ENCODE assay signal across 12 cellular contexts in genomic region chr12:111578276-111578970, GRCh38. TPM values are rescaled to one million over a fixed set of nuclear protein-coding genes. Genes with fewer than 3 reads are reported as not detected.
DNase-seq lines count a peak whose midpoint lies in the region; ATAC-seq, FAIRE-seq and TF ChIP-seq lines count a peak whose summit lies in the region.
"Had no signal": no experiment of that assay in that cellular context is flagged by ENCODE, and none has a peak within 500 bp of the region (broad histone marks: within the 10 kb centered on the region; RNA-seq: fewer than 3 reads in every experiment).

No MANE protein-coding gene starts in this region.

- H3K27ac ChIP-seq in OCI-LY7 (ENCODE audit: low read depth, low read length, poor library complexity, severe bottlenecking), result no peak overlapping the region
- H3K27ac ChIP-seq in endothelial cell of umbilical vein (ENCODE audit: insufficient read depth, low read depth, low read length), result peak overlapping the region; percentile 66
- H3K27ac ChIP-seq: body of pancreas had no signal

- H4K20me1 ChIP-seq in OCI-LY7 (ENCODE audit: insufficient read depth, low read length) (no peaks in the 10 kb centered on the region; the same call in 1 of the 2 replicates), endothelial cell of umbilical vein (replicated peaks; ENCODE audit: control insufficient read depth, extremely low read depth, insufficient read depth, low read length) (peaks cover 7% of the 10 kb centered on the region)

- H3K4me3 Mint-ChIP-seq in activated T-cell treated with anti-CD3 and anti-CD28 coated beads, Interleukin-2, amount 50 U/mL, for 4 hours, result no peak overlapping the region
- H3K4me3 Mint-ChIP-seq: T-helper 2 cell treated with Interferon-gamma antibody and Interleukin-4, amounts not matched to agents 5 μg/mL and 100 μg/mL, for 36 hours had no signal

- H3K4me1 ChIP-seq in OCI-LY7 (ENCODE audit: insufficient read depth, low read length, poor library complexity, severe bottlenecking) (peaks cover 7% of the 10 kb centered on the region), endothelial cell of umbilical vein (ENCODE audit: control insufficient read depth, extremely low read depth, insufficient read depth, low read length) (peaks cover 11% of the 10 kb centered on the region)
- H3K4me1 ChIP-seq: body of pancreas had no signal

- H3K4me3 ChIP-seq in OCI-LY7 (ENCODE audit: low read depth, low read length, poor library complexity, severe bottlenecking) (no peak overlapping the region), endothelial cell of umbilical vein (replicated peaks in 1 of 3; ENCODE audit: insufficient read depth in 1 of 3, low read depth in 1 of 3, low read length in 3 of 3) (no peak overlapping the region)
- H3K4me3 ChIP-seq: body of pancreas had no signal

- in situ Hi-C loops in GM13977 (cut with MboI; ENCODE audit: low pct_unique_long_range_greater_than_20kb, low sequenced_read_pairs, unreplicated experiment), result no loop called here

- DNase-seq in GM13977 (ENCODE audit: low spot score) (peak; percentile 31), OCI-LY7 (ENCODE audit: low spot score) (no peak), endothelial cell of umbilical vein (ENCODE audit: low read depth, low spot score) (peak; percentile 64), pulmonary artery endothelial cell (ENCODE audit: low read depth, low spot score) (peak; percentile 36), D341Med (ENCODE audit: low spot score) (no peak), anterior cingulate cortex (lab: John Stamatoyannopoulos, UW) (no peak), amniotic stem cell (lab: John Stamatoyannopoulos, UW) (no peak)
- DNase-seq in activated T-cell treated with anti-CD3 and anti-CD28 coated beads, Interleukin-2, amount 50 U/mL, for 4 hours, result no peak
- DNase-seq: body of pancreas, left cardiac atrium, NCI-H1694 had no signal

- H3K27me3 ChIP-seq in endothelial cell of umbilical vein (ENCODE audit: control insufficient read depth in 2 of 2, insufficient read depth in 2 of 2, low read length in 2 of 2), result no peaks in the 10 kb centered on the region
- H3K27me3 ChIP-seq: body of pancreas had no signal

- no peak for TF ChIP-seq POLR2A in endothelial cell of umbilical vein (IDR thresholded peaks at IDR 0.05; ENCODE audit: low read depth, low read length)

- no peak for ATAC-seq in activated T-cell treated with anti-CD3 and anti-CD28 coated beads, Interleukin-2, amount 50 U/mL, for 4 hours
- ATAC-seq: body of pancreas had no signal

- dilution Hi-C loops in endothelial cell of umbilical vein (cut with MboI; ENCODE audit: extremely low pct_ligation_motif_present, low sequenced_read_pairs), result no loop called here

- no peaks in the 10 kb centered on the region for H3K27me3 Mint-ChIP-seq in activated T-cell treated with anti-CD3 and anti-CD28 coated beads, Interleukin-2, amount 50 U/mL, for 4 hours (ENCODE audit: low read depth)

- H3K79me2 ChIP-seq in OCI-LY7 (ENCODE audit: insufficient read depth, low read depth, low read length) (peaks cover 59% of the 10 kb centered on the region), endothelial cell of umbilical vein (ENCODE audit: control insufficient read depth, insufficient read depth, low read length) (peaks cover 84% of the 10 kb centered on the region)

- H3K9me3 ChIP-seq in OCI-LY7 (ENCODE audit: low read length), result no peaks in the 10 kb centered on the region
- no peaks in the 10 kb centered on the region for H3K9me3 ChIP-seq in endothelial cell of umbilical vein (replicated peaks; ENCODE audit: control insufficient read depth, insufficient read depth, low read length)
- H3K9me3 ChIP-seq: body of pancreas had no signal

- H2AFZ ChIP-seq in OCI-LY7 (ENCODE audit: low read length) (no peak overlapping the region), endothelial cell of umbilical vein (ENCODE audit: low read depth, low read length) (no peak overlapping the region)

- intact Hi-C loops in OCI-LY7 (cut with micrococcal nuclease; ENCODE audit: unreplicated experiment), result no loop called here
- intact Hi-C loops in endothelial cell of umbilical vein (cut with micrococcal nuclease), result loop anchor here (1.0 kb wide), 2 partner anchors 8 to 20 kb away; no protein-coding TSS in a partner anchor

- H3K36me3 ChIP-seq in OCI-LY7 (ENCODE audit: insufficient read depth, low read length) (peaks cover 14% of the 10 kb centered on the region), endothelial cell of umbilical vein (ENCODE audit: control insufficient read depth in 2 of 2, extremely low read depth in 1 of 2, insufficient read depth in 2 of 2, low read length in 2 of 2) (no peaks in the 10 kb centered on the region)

- FAIRE-seq in endothelial cell of umbilical vein (lab: Jason Lieb, UNC), result peak; percentile 92

- BruUV-seq in OCI-LY7 (replicated peaks; lab: Mats Ljungman, UMichigan) (TSS peak; percentile 35), endothelial cell of umbilical vein (replicated peaks; lab: Mats Ljungman, UMichigan) (no TSS peak)

- H3K4me2 ChIP-seq in OCI-LY7 (ENCODE audit: low read length) (no peak overlapping the region), endothelial cell of umbilical vein (ENCODE audit: insufficient read depth, low read length) (peak overlapping the region; percentile 27)

- TF ChIP-seq CTCF in GM13977 (IDR thresholded peaks at IDR 0.05; ENCODE audit: extremely low read depth, insufficient read depth, missing control alignments) (no peak), OCI-LY7 (conservative IDR thresholded peaks at IDR 0.05; ENCODE audit: low read length) (no peak), endothelial cell of umbilical vein (IDR thresholded peaks at IDR 0.05; ENCODE audit: extremely low read depth in 1 of 2, insufficient read depth in 1 of 2, low read depth in 1 of 2, low read length in 2 of 2) (no peak)

- H3K9me2 ChIP-seq in OCI-LY7 (ENCODE audit: insufficient read depth, low read length), result no peaks in the 10 kb centered on the region

- no peaks in the 10 kb centered on the region for H3K9me1 ChIP-seq in endothelial cell of umbilical vein (replicated peaks; ENCODE audit: control insufficient read depth, extremely low read depth, insufficient read depth, low read length)

- POLR2A ChIA-PET in OCI-LY7 (lab: Charles Lee) (no interaction called here), endothelial cell of umbilical vein (lab: Charles Lee) (interaction anchor here (0.6 kb wide), 1 partner anchor 14 kb away, joined by 4 read pairs; no protein-coding TSS in a partner anchor)

- no peaks in the 10 kb centered on the region for H3K9me3 Mint-ChIP-seq in activated T-cell treated with anti-CD3 and anti-CD28 coated beads, Interleukin-2, amount 50 U/mL, for 4 hours
- H3K9me3 Mint-ChIP-seq: T-helper 2 cell treated with Interferon-gamma antibody and Interleukin-4, amounts not matched to agents 5 μg/mL and 100 μg/mL, for 36 hours had no signal

- no peak overlapping the region for H3K9ac ChIP-seq in endothelial cell of umbilical vein (replicated peaks; ENCODE audit: extremely low read depth, insufficient read depth, low read length)

- CTCF ChIA-PET in OCI-LY7 (lab: Charles Lee; ENCODE audit: unreplicated experiment) (no interaction called here), endothelial cell of umbilical vein (lab: Charles Lee) (interaction anchor here (0.6 to 1.8 kb wide), 4 partner anchors 8 to 181 kb away, joined by 3 to 7 read pairs (median 4); no protein-coding TSS in a partner anchor)

- H3K36me3 Mint-ChIP-seq in activated T-cell treated with anti-CD3 and anti-CD28 coated beads, Interleukin-2, amount 50 U/mL, for 4 hours (ENCODE audit: insufficient read depth), result peaks cover 8% of the 10 kb centered on the region

- peaks cover 15% of the 10 kb centered on the region for H3K4me1 Mint-ChIP-seq in activated T-cell treated with anti-CD3 and anti-CD28 coated beads, Interleukin-2, amount 50 U/mL, for 4 hours (ENCODE audit: low read depth)

TF ChIP-seq in endothelial cell of umbilical vein, 7 proteins besides CTCF, POLR2A, EP300 and RAD21:
- TF ChIP-seq FOS (IDR thresholded peaks at IDR 0.05; ENCODE audit: borderline replicate concordance, insufficient read depth, low read length) (peak; percentile 78), GATA2 (IDR thresholded peaks at IDR 0.05; ENCODE audit: insufficient read depth, insufficient read length, low read depth, low read length) (peak; percentile 6), POLR2AphosphoS5 (IDR thresholded peaks at IDR 0.05; ENCODE audit: insufficient read depth, low read depth, low read length) (no peak), MAX (IDR thresholded peaks at IDR 0.05; ENCODE audit: insufficient read depth, insufficient read length) (no peak), JUN (IDR thresholded peaks at IDR 0.05; ENCODE audit: borderline replicate concordance, insufficient read depth, insufficient read length, low read depth) (peak; percentile 86)

RNA-seq across cellular contexts. Expression of gene ATXN2, which starts 20.7 kb away (rescaled TPM):
- 21.2 and 36.1 TPM in 2 replicates for total RNA-seq in OCI-LY7 (2014; rRNA removed; shearing (Covaris generic))
- total RNA-seq in OCI-LY7 (2022) (81.4 and 89.0 TPM in 2 replicates), endothelial cell of umbilical vein (83.4 and 86.7 TPM in 2 replicates), pulmonary artery endothelial cell (12.3 and 20.0 TPM in 2 replicates)
- polyA plus RNA-seq in endothelial cell of umbilical vein, result 55.6 and 58.9 TPM in 2 replicates
- polyA plus RNA-seq in endothelial cell of umbilical vein (2011; cell fraction: cytosol; rRNA removed), result 29.8 and 36.2 TPM in 2 replicates
- 133 and 143 TPM in 2 replicates for polyA plus RNA-seq in endothelial cell of umbilical vein (2011; cell fraction: nucleus; rRNA removed)
- polyA plus RNA-seq in endothelial cell of umbilical vein (2012), result 56.2 and 60.8 TPM in 2 replicates
- 109 and 114 TPM in 2 replicates for polyA minus RNA-seq in endothelial cell of umbilical vein
- polyA minus RNA-seq in endothelial cell of umbilical vein (2011; cell fraction: cytosol; rRNA and poly(A)+ RNA removed), result 34.7 TPM
- 142 and 159 TPM in 2 replicates for polyA minus RNA-seq in endothelial cell of umbilical vein (2011; cell fraction: nucleus; rRNA and poly(A)+ RNA removed)
- 10 to 100 TPM; 32.3 to 34.8 (median 34.2) TPM for total RNA-seq in activated T-cell treated with anti-CD3 and anti-CD28 coated beads, Interleukin-2, amount 50 U/mL, for 4 hours

Comparison
In these comparisons a context has a peak if more than half of its experiments do, and no peak if none do; other contexts are left out.
1. DNase-seq: peak in GM13977 (single experiment), endothelial cell of umbilical vein (single experiment) and pulmonary artery endothelial cell (single experiment); none in OCI-LY7 (single experiment), activated T-cell treated with anti-CD3 and anti-CD28 coated beads, Interleukin-2, amount 50 U/mL, for 4 hours (single experiment), D341Med (single experiment), anterior cingulate cortex (0 of 58) and amniotic stem cell (single experiment).